In the genomic region with DNA sequence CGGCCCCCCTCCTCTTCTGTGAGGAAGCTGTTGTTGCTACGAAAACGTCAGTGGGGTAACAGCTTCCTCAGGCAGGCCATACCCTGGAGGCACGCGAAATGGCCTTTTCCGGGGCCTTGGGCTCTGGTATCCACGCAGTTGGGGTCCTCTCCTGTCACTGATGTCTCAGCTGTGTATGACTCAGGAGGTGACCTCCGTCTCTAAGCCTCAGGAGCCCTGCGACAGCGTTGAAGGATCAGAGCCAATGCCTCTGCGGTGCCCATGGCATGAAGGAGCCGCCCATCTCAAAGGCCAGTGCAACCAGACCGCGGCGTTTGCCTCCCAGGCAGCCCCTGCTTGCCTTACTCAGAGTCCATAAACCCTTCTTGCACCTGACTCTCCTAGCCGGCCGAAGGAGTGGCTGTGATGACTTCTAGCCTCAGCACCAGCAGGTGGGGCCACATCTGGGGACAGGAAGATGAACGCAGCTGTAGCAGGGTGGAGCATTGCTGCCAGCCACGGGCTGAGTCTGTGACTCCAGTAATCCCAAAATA, we compare ENCODE assay signal across 1 cellular context.
TF ChIP-seq lines count a peak whose summit lies in the region.

No MANE protein-coding gene starts in this region.

TF ChIP-seq in K562, 482 proteins besides CTCF, POLR2A, EP300 and RAD21 (continued from another document and continues in another):
- TF ChIP-seq, protein P1, sequence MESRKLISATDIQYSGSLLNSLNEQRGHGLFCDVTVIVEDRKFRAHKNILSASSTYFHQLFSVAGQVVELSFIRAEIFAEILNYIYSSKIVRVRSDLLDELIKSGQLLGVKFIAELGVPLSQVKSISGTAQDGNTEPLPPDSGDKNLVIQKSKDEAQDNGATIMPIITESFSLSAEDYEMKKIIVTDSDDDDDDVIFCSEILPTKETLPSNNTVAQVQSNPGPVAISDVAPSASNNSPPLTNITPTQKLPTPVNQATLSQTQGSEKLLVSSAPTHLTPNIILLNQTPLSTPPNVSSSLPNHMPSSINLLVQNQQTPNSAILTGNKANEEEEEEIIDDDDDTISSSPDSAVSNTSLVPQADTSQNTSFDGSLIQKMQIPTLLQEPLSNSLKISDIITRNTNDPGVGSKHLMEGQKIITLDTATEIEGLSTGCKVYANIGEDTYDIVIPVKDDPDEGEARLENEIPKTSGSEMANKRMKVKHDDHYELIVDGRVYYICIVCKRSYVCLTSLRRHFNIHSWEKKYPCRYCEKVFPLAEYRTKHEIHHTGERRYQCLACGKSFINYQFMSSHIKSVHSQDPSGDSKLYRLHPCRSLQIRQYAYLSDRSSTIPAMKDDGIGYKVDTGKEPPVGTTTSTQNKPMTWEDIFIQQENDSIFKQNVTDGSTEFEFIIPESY (CRISPR knock-in tag; IDR thresholded peaks at IDR 0.05) = 0 out of 2 replicates have a peak, but pooled peaks have one; percentile 7
- peak in 1 of 2 experiments; percentile 49; a peak in 1 of 4 replicates for TF ChIP-seq SIN3A (IDR thresholded peaks at IDR 0.05; ENCODE audit: borderline replicate concordance in 2 of 2, control insufficient read depth in 1 of 2, low read depth in 2 of 2, low read length in 2 of 2)
- TF ChIP-seq ZNF253 (CRISPR knock-in tag; conservative IDR thresholded peaks at IDR 0.05) = no peak
- TF ChIP-seq, protein P2, sequence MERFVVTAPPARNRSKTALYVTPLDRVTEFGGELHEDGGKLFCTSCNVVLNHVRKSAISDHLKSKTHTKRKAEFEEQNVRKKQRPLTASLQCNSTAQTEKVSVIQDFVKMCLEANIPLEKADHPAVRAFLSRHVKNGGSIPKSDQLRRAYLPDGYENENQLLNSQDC (CRISPR knock-in tag; IDR thresholded peaks at IDR 0.05) = no peak
- TF ChIP-seq, protein P3, sequence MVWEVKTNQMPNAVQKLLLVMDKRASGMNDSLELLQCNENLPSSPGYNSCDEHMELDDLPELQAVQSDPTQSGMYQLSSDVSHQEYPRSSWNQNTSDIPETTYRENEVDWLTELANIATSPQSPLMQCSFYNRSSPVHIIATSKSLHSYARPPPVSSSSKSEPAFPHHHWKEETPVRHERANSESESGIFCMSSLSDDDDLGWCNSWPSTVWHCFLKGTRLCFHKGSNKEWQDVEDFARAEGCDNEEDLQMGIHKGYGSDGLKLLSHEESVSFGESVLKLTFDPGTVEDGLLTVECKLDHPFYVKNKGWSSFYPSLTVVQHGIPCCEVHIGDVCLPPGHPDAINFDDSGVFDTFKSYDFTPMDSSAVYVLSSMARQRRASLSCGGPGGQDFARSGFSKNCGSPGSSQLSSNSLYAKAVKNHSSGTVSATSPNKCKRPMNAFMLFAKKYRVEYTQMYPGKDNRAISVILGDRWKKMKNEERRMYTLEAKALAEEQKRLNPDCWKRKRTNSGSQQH (CRISPR knock-in tag; IDR thresholded peaks at IDR 0.05) = no peak
- no peak for TF ChIP-seq XRCC5 (IDR thresholded peaks at IDR 0.05; ENCODE audit: low read depth, low read length)
- no peak for TF ChIP-seq HMG20B (CRISPR knock-in tag; IDR thresholded peaks at IDR 0.05)
- peak; percentile 77; the same call in 1 of the 2 replicates for TF ChIP-seq MTA3 (IDR thresholded peaks at IDR 0.05; ENCODE audit: borderline replicate concordance)
- TF ChIP-seq CREB1 (IDR thresholded peaks at IDR 0.05) = no peak
- no peak for TF ChIP-seq CREB1 (CRISPR knock-in tag; IDR thresholded peaks at IDR 0.05)
- no peak for TF ChIP-seq TARDBP (IDR thresholded peaks at IDR 0.05)
- TF ChIP-seq CREBBP (IDR thresholded peaks at IDR 0.05; ENCODE audit: low read depth, low read length) = no peak
- no peak for TF ChIP-seq ZNF384 (IDR thresholded peaks at IDR 0.05; ENCODE audit: low read depth, low read length)
- TF ChIP-seq CEBPB (tag; IDR thresholded peaks at IDR 0.05) = no peak
- no peak for TF ChIP-seq TEAD4 (IDR thresholded peaks at IDR 0.05; ENCODE audit: low read length)
- no peak for TF ChIP-seq TEAD4 (CRISPR knock-in tag; IDR thresholded peaks at IDR 0.05; ENCODE audit: borderline replicate concordance)
- no peak for TF ChIP-seq EWSR1 (IDR thresholded peaks at IDR 0.05; ENCODE audit: borderline replicate concordance, low read depth, partially characterized antibody)
- no peak for TF ChIP-seq RBM34 (IDR thresholded peaks at IDR 0.05; ENCODE audit: borderline replicate concordance, insufficient read depth, low read length)
- TF ChIP-seq, protein P4, sequence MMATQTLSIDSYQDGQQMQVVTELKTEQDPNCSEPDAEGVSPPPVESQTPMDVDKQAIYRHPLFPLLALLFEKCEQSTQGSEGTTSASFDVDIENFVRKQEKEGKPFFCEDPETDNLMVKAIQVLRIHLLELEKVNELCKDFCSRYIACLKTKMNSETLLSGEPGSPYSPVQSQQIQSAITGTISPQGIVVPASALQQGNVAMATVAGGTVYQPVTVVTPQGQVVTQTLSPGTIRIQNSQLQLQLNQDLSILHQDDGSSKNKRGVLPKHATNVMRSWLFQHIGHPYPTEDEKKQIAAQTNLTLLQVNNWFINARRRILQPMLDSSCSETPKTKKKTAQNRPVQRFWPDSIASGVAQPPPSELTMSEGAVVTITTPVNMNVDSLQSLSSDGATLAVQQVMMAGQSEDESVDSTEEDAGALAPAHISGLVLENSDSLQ (IDR thresholded peaks at IDR 0.05) = 0 out of 2 replicates have a peak, but pooled peaks have one; percentile 18
- peak; percentile 11 for TF ChIP-seq KDM5B (IDR thresholded peaks at IDR 0.05; ENCODE audit: insufficient replicate concordance, low read depth, low read length)
- TF ChIP-seq STAT5A (IDR thresholded peaks at IDR 0.05; ENCODE audit: borderline replicate concordance, low read length) = no peak
- TF ChIP-seq, protein P5, sequence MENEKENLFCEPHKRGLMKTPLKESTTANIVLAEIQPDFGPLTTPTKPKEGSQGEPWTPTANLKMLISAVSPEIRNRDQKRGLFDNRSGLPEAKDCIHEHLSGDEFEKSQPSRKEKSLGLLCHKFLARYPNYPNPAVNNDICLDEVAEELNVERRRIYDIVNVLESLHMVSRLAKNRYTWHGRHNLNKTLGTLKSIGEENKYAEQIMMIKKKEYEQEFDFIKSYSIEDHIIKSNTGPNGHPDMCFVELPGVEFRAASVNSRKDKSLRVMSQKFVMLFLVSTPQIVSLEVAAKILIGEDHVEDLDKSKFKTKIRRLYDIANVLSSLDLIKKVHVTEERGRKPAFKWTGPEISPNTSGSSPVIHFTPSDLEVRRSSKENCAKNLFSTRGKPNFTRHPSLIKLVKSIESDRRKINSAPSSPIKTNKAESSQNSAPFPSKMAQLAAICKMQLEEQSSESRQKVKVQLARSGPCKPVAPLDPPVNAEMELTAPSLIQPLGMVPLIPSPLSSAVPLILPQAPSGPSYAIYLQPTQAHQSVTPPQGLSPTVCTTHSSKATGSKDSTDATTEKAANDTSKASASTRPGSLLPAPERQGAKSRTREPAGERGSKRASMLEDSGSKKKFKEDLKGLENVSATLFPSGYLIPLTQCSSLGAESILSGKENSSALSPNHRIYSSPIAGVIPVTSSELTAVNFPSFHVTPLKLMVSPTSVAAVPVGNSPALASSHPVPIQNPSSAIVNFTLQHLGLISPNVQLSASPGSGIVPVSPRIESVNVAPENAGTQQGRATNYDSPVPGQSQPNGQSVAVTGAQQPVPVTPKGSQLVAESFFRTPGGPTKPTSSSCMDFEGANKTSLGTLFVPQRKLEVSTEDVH (IDR thresholded peaks at IDR 0.05; ENCODE audit: low read depth, partially characterized antibody) = peak; percentile 9
- TF ChIP-seq ZNF263 (CRISPR knock-in tag; IDR thresholded peaks at IDR 0.05; ENCODE audit: borderline replicate concordance) = no peak
- no peak for TF ChIP-seq ZNF444 (CRISPR knock-in tag; IDR thresholded peaks at IDR 0.05)
- no peak for TF ChIP-seq SMC3 (conservative IDR thresholded peaks at IDR 0.05; ENCODE audit: insufficient read depth, low read depth, low read length)
- no peak for TF ChIP-seq POU5F1 (IDR thresholded peaks at IDR 0.05; ENCODE audit: borderline replicate concordance, low read depth, low read length, partially characterized antibody)
- TF ChIP-seq, protein P6, sequence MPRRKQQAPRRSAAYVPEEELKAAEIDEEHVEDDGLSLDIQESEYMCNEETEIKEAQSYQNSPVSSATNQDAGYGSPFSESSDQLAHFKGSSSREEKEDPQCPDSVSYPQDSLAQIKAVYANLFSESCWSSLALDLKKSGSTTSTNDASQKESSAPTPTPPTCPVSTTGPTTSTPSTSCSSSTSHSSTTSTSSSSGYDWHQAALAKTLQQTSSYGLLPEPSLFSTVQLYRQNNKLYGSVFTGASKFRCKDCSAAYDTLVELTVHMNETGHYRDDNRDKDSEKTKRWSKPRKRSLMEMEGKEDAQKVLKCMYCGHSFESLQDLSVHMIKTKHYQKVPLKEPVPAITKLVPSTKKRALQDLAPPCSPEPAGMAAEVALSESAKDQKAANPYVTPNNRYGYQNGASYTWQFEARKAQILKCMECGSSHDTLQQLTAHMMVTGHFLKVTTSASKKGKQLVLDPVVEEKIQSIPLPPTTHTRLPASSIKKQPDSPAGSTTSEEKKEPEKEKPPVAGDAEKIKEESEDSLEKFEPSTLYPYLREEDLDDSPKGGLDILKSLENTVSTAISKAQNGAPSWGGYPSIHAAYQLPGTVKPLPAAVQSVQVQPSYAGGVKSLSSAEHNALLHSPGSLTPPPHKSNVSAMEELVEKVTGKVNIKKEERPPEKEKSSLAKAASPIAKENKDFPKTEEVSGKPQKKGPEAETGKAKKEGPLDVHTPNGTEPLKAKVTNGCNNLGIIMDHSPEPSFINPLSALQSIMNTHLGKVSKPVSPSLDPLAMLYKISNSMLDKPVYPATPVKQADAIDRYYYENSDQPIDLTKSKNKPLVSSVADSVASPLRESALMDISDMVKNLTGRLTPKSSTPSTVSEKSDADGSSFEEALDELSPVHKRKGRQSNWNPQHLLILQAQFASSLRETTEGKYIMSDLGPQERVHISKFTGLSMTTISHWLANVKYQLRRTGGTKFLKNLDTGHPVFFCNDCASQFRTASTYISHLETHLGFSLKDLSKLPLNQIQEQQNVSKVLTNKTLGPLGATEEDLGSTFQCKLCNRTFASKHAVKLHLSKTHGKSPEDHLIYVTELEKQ (CRISPR knock-in tag; IDR thresholded peaks at IDR 0.05) = no peak
- TF ChIP-seq PHF8 (IDR thresholded peaks at IDR 0.05; ENCODE audit: borderline replicate concordance, low read length) = no peak
- no peak for TF ChIP-seq ZNF197 (CRISPR knock-in tag; IDR thresholded peaks at IDR 0.05; ENCODE audit: low read depth)
- no peak for TF ChIP-seq KDM4B (IDR thresholded peaks at IDR 0.05; ENCODE audit: borderline replicate concordance in 2 of 2, low read depth in 1 of 2)
- TF ChIP-seq HDAC1 (IDR thresholded peaks at IDR 0.05) = no peak; a peak in 2 of 4 replicates
- TF ChIP-seq SRF (CRISPR knock-in tag; IDR thresholded peaks at IDR 0.05) = peak in 1 of 2 experiments; percentile 74; a peak in 1 of 4 replicates
- TF ChIP-seq JUNB (CRISPR knock-in tag; conservative IDR thresholded peaks at IDR 0.05) = no peak
- TF ChIP-seq CTBP1 (IDR thresholded peaks at IDR 0.05; ENCODE audit: borderline replicate concordance) = peak; percentile 91
- TF ChIP-seq ZNF224 (CRISPR knock-in tag; IDR thresholded peaks at IDR 0.05) = no peak
- no peak for TF ChIP-seq SMAD1 (IDR thresholded peaks at IDR 0.05; ENCODE audit: low read depth, low read length, partially characterized antibody)
- TF ChIP-seq, protein P7, sequence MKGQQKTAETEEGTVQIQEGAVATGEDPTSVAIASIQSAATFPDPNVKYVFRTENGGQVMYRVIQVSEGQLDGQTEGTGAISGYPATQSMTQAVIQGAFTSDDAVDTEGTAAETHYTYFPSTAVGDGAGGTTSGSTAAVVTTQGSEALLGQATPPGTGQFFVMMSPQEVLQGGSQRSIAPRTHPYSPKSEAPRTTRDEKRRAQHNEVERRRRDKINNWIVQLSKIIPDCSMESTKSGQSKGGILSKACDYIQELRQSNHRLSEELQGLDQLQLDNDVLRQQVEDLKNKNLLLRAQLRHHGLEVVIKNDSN (CRISPR knock-in tag; IDR thresholded peaks at IDR 0.05) = 0 out of 2 replicates have a peak, but pooled peaks have one; percentile 9
- TF ChIP-seq, protein P8, sequence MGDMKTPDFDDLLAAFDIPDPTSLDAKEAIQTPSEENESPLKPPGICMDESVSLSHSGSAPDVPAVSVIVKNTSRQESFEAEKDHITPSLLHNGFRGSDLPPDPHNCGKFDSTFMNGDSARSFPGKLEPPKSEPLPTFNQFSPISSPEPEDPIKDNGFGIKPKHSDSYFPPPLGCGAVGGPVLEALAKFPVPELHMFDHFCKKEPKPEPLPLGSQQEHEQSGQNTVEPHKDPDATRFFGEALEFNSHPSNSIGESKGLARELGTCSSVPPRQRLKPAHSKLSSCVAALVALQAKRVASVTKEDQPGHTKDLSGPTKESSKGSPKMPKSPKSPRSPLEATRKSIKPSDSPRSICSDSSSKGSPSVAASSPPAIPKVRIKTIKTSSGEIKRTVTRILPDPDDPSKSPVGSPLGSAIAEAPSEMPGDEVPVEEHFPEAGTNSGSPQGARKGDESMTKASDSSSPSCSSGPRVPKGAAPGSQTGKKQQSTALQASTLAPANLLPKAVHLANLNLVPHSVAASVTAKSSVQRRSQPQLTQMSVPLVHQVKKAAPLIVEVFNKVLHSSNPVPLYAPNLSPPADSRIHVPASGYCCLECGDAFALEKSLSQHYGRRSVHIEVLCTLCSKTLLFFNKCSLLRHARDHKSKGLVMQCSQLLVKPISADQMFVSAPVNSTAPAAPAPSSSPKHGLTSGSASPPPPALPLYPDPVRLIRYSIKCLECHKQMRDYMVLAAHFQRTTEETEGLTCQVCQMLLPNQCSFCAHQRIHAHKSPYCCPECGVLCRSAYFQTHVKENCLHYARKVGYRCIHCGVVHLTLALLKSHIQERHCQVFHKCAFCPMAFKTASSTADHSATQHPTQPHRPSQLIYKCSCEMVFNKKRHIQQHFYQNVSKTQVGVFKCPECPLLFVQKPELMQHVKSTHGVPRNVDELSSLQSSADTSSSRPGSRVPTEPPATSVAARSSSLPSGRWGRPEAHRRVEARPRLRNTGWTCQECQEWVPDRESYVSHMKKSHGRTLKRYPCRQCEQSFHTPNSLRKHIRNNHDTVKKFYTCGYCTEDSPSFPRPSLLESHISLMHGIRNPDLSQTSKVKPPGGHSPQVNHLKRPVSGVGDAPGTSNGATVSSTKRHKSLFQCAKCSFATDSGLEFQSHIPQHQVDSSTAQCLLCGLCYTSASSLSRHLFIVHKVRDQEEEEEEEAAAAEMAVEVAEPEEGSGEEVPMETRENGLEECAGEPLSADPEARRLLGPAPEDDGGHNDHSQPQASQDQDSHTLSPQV (IDR thresholded peaks at IDR 0.05) = peak; percentile 57; the same call in 1 of the 2 replicates
- TF ChIP-seq MYBL2 (IDR thresholded peaks at IDR 0.05; ENCODE audit: low read depth) = no peak
- TF ChIP-seq MYBL2 (CRISPR knock-in tag; IDR thresholded peaks at IDR 0.05; ENCODE audit: borderline replicate concordance) = no peak
- TF ChIP-seq CBX1 (IDR thresholded peaks at IDR 0.05; ENCODE audit: low read depth) = no peak
- 0 out of 2 replicates have a peak, but pooled peaks have one; percentile 7 for TF ChIP-seq MECOM (CRISPR knock-in tag; IDR thresholded peaks at IDR 0.05)
- TF ChIP-seq, protein P9, sequence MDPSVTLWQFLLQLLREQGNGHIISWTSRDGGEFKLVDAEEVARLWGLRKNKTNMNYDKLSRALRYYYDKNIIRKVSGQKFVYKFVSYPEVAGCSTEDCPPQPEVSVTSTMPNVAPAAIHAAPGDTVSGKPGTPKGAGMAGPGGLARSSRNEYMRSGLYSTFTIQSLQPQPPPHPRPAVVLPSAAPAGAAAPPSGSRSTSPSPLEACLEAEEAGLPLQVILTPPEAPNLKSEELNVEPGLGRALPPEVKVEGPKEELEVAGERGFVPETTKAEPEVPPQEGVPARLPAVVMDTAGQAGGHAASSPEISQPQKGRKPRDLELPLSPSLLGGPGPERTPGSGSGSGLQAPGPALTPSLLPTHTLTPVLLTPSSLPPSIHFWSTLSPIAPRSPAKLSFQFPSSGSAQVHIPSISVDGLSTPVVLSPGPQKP (CRISPR knock-in tag; IDR thresholded peaks at IDR 0.05) = no peak
